11 cellular contexts compared by ENCODE assay signal in the genomic region with DNA sequence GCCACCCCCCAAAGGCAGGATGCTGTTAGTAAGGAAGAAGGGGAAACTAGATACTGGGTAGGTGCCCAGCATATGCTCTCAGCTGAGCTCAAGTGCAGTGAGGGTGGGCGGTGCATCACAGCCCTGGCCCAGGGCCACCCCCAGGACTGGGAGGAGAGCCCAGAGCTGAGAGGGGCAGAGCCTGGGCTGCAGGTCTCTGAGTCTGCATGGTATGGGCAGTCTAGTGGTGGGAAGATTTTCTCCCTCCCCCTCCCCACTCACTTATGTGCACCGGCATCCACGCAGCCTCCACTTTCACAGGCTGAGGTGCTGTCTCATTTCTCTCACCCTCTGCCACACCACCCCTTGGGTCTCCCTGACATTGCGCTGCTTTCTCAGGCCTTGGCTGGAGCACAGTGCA. TPM values are rescaled to one million over a fixed set of nuclear protein-coding genes. Genes with fewer than 3 reads are reported as not detected.
DNase-seq lines count a peak whose midpoint lies in the region; ATAC-seq and TF ChIP-seq lines count a peak whose summit lies in the region.
"Had no signal": no experiment of that assay in that cellular context is flagged by ENCODE, and none has a peak within 500 bp of the region (broad histone marks: within the 10 kb centered on the region; RNA-seq: fewer than 3 reads in every experiment).

No MANE protein-coding gene starts in this region.

- peaks cover 9 to 66% (median 39%) of the 10 kb centered on the region in 4 donors for H3K4me1 ChIP-seq in upper lobe of left lung

- H3K4me3 ChIP-seq in upper lobe of left lung, result no peak overlapping the region

- H3K27ac Mint-ChIP-seq in T-helper 1 cell treated with Interleukin-12 subunit alpha and Interleukin-12 subunit beta and Interleukin-4 antibody, amounts not matched to agents 30 μg/mL and 1 μg/mL, for 36 hours, result peak overlapping the region; percentile 100

- WGBS in upper lobe of left lung, 2 donors, result 43% methylated on average over 2 of the region's 4 CpGs; no CpG with 5 or more reads in 1 of the 2 donors

- peak; percentile 71 for ATAC-seq in Right ventricle myocardium superior (ENCODE audit: poor library complexity)
- no peak for ATAC-seq in upper lobe of left lung (ENCODE audit: low FRiP score in 2 of 2)
- no peak for ATAC-seq in HG02870 (IDR thresholded peaks at IDR 0.05; ENCODE audit: unreplicated experiment)

- peaks cover 85% of the 10 kb centered on the region for H3K4me1 Mint-ChIP-seq in T-helper 1 cell treated with Interleukin-12 subunit alpha and Interleukin-12 subunit beta and Interleukin-4 antibody, amounts not matched to agents 30 μg/mL and 1 μg/mL, for 36 hours (ENCODE audit: low read depth)

- no peaks in the 10 kb centered on the region for H3K9me3 ChIP-seq in upper lobe of left lung

- H3K36me3 Mint-ChIP-seq in T-helper 1 cell treated with Interleukin-12 subunit alpha and Interleukin-12 subunit beta and Interleukin-4 antibody, amounts not matched to agents 30 μg/mL and 1 μg/mL, for 36 hours (ENCODE audit: low read depth), result peaks cover 6% of the 10 kb centered on the region

- TF ChIP-seq POLR2A in erythroblast (IDR thresholded peaks at IDR 0.05; ENCODE audit: low read length) (no peak), upper lobe of left lung (IDR thresholded peaks at IDR 0.05) (no peak)

- DNase-seq in Right ventricle myocardium superior, result peak; percentile 75
- no peak for DNase-seq in cardiac septum (ENCODE audit: low spot score)
- peak; percentile 50 to 59 for DNase-seq in erythroblast (lab: John Stamatoyannopoulos, UW)
- peak; percentile 50 to 79 for DNase-seq in upper lobe of left lung
- no peak for DNase-seq in cerebellum (ENCODE audit: low spot score)
- DNase-seq in DMS153 treated with DMSO at 0.1 percent for 48 hours (lab: John Stamatoyannopoulos, UW; ENCODE audit: unreplicated experiment), result no peak
- DNase-seq: brain microvascular endothelial cell, NCI-H526 treated with DMSO at 0.1 percent for 48 hours, T-helper 9 cell had no signal

- H3K27ac ChIP-seq in upper lobe of left lung, result no peak overlapping the region
- H3K27ac ChIP-seq: brain microvascular endothelial cell had no signal

- TF ChIP-seq EP300 in upper lobe of left lung (IDR thresholded peaks at IDR 0.05), result no peak

- no peaks in the 10 kb centered on the region for H3K36me3 ChIP-seq in upper lobe of left lung
- H3K36me3 ChIP-seq: brain microvascular endothelial cell had no signal

- no peaks in the 10 kb centered on the region for H3K27me3 Mint-ChIP-seq in T-helper 1 cell treated with Interleukin-12 subunit alpha and Interleukin-12 subunit beta and Interleukin-4 antibody, amounts not matched to agents 30 μg/mL and 1 μg/mL, for 36 hours (ENCODE audit: low read depth)

- H3K4me3 Mint-ChIP-seq in T-helper 1 cell treated with Interleukin-12 subunit alpha and Interleukin-12 subunit beta and Interleukin-4 antibody, amounts not matched to agents 30 μg/mL and 1 μg/mL, for 36 hours, result no peak overlapping the region

- TF ChIP-seq CTCF in upper lobe of left lung (IDR thresholded peaks at IDR 0.05), result no peak

- H3K27me3 ChIP-seq in upper lobe of left lung, result no peaks in the 10 kb centered on the region
- H3K27me3 ChIP-seq: brain microvascular endothelial cell had no signal

- no peaks in the 10 kb centered on the region for H3K9me3 Mint-ChIP-seq in T-helper 1 cell treated with Interleukin-12 subunit alpha and Interleukin-12 subunit beta and Interleukin-4 antibody, amounts not matched to agents 30 μg/mL and 1 μg/mL, for 36 hours

- intact Hi-C loops in Right ventricle myocardium superior (cut with DNase I) (no loop called here), cardiac septum (cut with DNase I) (no loop called here)

RNA-seq across cellular contexts. Expression of gene CAB39, which starts 48.5 kb away (rescaled TPM):
- total RNA-seq in Right ventricle myocardium superior (80.9 TPM), cardiac septum (75.1 TPM), upper lobe of left lung (100 to 1,000 TPM in 1 of 6 donors, 10 to 100 TPM in 5; 56.5 to 125 (median 76.7) TPM), cerebellum (98.3 TPM)

Comparison
In these comparisons a context has a peak if more than half of its experiments do, and no peak if none do; other contexts are left out.
1. DNase-seq: peak in Right ventricle myocardium superior (single experiment), erythroblast (2 of 2) and upper lobe of left lung (2 of 2); none in cardiac septum (single experiment), cerebellum (single experiment) and DMS153 treated with DMSO at 0.1 percent for 48 hours (single experiment).